Comparison of ENCODE assay signal across 1 cellular context in the genomic region with DNA sequence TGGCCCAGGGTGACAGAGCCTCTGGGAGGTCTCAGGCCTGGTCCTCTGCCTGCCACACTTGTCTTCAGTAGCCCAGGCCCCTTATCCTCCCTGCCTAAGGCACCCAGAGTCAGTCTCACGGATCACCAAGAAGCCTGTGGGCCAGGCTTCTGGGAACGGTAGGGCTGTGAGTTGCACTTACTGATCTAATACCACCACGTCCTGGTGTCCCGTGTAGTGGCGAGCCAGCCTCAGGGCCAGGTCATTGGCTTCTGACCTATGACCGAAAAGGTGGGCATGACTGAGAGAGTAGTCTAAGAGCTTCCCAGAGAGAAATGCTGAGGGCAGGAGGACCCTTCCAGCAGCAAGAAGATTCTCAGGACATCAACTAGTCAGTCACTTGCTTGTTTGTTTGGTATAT.
TF ChIP-seq lines count a peak whose summit lies in the region.

No MANE protein-coding gene starts in this region.

TF ChIP-seq in WTC11, 78 proteins besides CTCF, POLR2A, EP300 and RAD21:
- TF ChIP-seq, protein P1, sequence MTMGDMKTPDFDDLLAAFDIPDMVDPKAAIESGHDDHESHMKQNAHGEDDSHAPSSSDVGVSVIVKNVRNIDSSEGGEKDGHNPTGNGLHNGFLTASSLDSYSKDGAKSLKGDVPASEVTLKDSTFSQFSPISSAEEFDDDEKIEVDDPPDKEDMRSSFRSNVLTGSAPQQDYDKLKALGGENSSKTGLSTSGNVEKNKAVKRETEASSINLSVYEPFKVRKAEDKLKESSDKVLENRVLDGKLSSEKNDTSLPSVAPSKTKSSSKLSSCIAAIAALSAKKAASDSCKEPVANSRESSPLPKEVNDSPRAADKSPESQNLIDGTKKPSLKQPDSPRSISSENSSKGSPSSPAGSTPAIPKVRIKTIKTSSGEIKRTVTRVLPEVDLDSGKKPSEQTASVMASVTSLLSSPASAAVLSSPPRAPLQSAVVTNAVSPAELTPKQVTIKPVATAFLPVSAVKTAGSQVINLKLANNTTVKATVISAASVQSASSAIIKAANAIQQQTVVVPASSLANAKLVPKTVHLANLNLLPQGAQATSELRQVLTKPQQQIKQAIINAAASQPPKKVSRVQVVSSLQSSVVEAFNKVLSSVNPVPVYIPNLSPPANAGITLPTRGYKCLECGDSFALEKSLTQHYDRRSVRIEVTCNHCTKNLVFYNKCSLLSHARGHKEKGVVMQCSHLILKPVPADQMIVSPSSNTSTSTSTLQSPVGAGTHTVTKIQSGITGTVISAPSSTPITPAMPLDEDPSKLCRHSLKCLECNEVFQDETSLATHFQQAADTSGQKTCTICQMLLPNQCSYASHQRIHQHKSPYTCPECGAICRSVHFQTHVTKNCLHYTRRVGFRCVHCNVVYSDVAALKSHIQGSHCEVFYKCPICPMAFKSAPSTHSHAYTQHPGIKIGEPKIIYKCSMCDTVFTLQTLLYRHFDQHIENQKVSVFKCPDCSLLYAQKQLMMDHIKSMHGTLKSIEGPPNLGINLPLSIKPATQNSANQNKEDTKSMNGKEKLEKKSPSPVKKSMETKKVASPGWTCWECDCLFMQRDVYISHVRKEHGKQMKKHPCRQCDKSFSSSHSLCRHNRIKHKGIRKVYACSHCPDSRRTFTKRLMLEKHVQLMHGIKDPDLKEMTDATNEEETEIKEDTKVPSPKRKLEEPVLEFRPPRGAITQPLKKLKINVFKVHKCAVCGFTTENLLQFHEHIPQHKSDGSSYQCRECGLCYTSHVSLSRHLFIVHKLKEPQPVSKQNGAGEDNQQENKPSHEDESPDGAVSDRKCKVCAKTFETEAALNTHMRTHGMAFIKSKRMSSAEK (CRISPR knock-in tag; IDR thresholded peaks at IDR 0.05; ENCODE audit: borderline replicate concordance) = no peak
- TF ChIP-seq ZNF138 (CRISPR knock-in tag; conservative IDR thresholded peaks at IDR 0.05) (no peak), ZNF219 (CRISPR knock-in tag; IDR thresholded peaks at IDR 0.05; ENCODE audit: borderline replicate concordance) (no peak), SOX15 (CRISPR knock-in tag; IDR thresholded peaks at IDR 0.05) (no peak), FOXJ3 (CRISPR knock-in tag; IDR thresholded peaks at IDR 0.05; ENCODE audit: borderline replicate concordance) (no peak), SMAD4 (CRISPR knock-in tag; IDR thresholded peaks at IDR 0.05) (no peak), USF2 (CRISPR knock-in tag; IDR thresholded peaks at IDR 0.05) (no peak), NR1H2 (CRISPR knock-in tag; IDR thresholded peaks at IDR 0.05) (no peak)
